Comparison of ENCODE assay signal across 24 cellular contexts in the genomic region with DNA sequence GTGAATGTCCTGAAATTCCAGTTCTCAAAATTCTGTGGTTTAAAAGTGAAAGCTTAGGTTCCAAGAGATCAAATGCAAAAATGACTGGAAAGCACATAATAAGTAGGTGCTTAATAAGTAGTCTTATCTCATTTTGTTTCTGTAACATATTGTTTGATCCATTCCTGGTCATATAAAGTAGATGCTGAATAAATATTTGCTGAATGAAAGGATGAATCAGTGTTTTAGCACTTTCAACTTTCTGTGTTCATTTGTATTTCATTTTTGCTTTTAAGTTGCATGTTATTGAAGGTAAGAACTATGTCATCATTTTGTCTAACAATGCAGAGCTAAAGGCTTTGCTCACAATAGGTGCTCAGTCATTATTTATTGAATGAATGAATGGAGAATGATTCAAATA.
"Had no signal": no experiment of that assay in that cellular context is flagged by ENCODE, and none has a peak within 500 bp of the region (broad histone marks: within the 10 kb centered on the region; RNA-seq: fewer than 3 reads in every experiment).

No MANE protein-coding gene starts in this region.

- H3K36me3 Mint-ChIP-seq: activated naive CD4-positive, alpha-beta T cell treated with anti-CD3 and anti-CD28 coated beads, Interleukin-2, amount 50 U/mL, for 24 hours had no signal

- H3K9me3 Mint-ChIP-seq: activated CD8-positive, alpha-beta T cell treated with anti-CD3 and anti-CD28 coated beads for 36 hours; activated naive CD4-positive, alpha-beta T cell treated with anti-CD3 and anti-CD28 coated beads, Interleukin-2, amount 50 U/mL, for 24 hours; central memory CD8-positive, alpha-beta T cell had no signal

- H3K27me3 Mint-ChIP-seq: activated CD8-positive, alpha-beta T cell treated with anti-CD3 and anti-CD28 coated beads for 36 hours; activated naive CD4-positive, alpha-beta T cell treated with anti-CD3 and anti-CD28 coated beads, Interleukin-2, amount 50 U/mL, for 24 hours; central memory CD8-positive, alpha-beta T cell had no signal

- FAIRE-seq: bronchial epithelial cell, RCC 7860 had no signal

- H3K27ac ChIP-seq: ascending aorta, body of pancreas, VCaP had no signal

- H3K27me3 ChIP-seq: ascending aorta, body of pancreas had no signal

- H3K4me3 ChIP-seq: ascending aorta, body of pancreas had no signal

- DNase-seq: activated CD4-positive, alpha-beta T cell treated with anti-CD3 and anti-CD28 coated beads for 4 hours; activated CD8-positive, alpha-beta memory T cell treated with anti-CD3 and anti-CD28 coated beads, Interleukin-2, amount 50 U/mL, for 4 hours; activated CD8-positive, alpha-beta T cell treated with anti-CD3 and anti-CD28 coated beads for 36 hours; activated effector memory CD4-positive, alpha-beta T cell treated with Interleukin-2 at 50 U/mL for 16 hours; activated naive CD4-positive, alpha-beta T cell; body of pancreas; KBM-7; NCI-H1092; NCI-H1417 treated with DMSO at 0.1 percent for 48 hours; NCI-H1694; NCI-H2029; NCI-H345; NCI-H510A; NCI-H526 treated with DMSO at 0.1 percent for 48 hours; NCI-H82; OCI-M1; SHP77 treated with DMSO at 0.1 percent for 48 hours; T-helper 2 cell had no signal

- ATAC-seq: activated CD8-positive, alpha-beta T cell treated with anti-CD3 and anti-CD28 coated beads for 36 hours; body of pancreas had no signal

- H3K9me3 ChIP-seq: ascending aorta, body of pancreas had no signal

- H3K4me3 Mint-ChIP-seq: activated CD8-positive, alpha-beta T cell treated with anti-CD3 and anti-CD28 coated beads for 36 hours; activated naive CD4-positive, alpha-beta T cell treated with anti-CD3 and anti-CD28 coated beads, Interleukin-2, amount 50 U/mL, for 24 hours; central memory CD8-positive, alpha-beta T cell had no signal

- H3K27ac Mint-ChIP-seq: activated CD8-positive, alpha-beta T cell treated with anti-CD3 and anti-CD28 coated beads for 36 hours; activated naive CD4-positive, alpha-beta T cell treated with anti-CD3 and anti-CD28 coated beads, Interleukin-2, amount 50 U/mL, for 24 hours had no signal
